In the genomic region with DNA sequence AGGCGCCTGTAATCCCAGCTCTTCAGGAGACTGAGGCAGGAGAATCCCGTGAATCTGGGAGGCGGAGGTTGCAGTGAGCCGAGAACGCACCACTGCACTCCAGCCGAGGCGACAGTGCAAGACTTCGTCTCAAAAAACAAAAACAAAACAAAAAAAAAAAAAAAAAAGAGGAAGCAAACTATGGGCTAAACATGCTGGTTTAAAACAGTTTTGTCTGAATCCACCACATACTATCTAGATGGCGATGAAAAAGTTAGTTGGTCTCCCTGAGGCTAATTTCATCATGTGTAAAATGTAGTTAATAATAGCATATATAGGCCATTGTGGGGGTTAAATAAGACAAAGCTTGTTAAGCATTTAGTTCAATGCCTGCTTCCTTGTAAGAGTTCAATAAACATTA, we compare ENCODE assay signal across 1 cellular context.
TF ChIP-seq lines count a peak whose summit lies in the region.

No MANE protein-coding gene starts in this region.

TF ChIP-seq in GM12878, 131 proteins besides CTCF, POLR2A, EP300 and RAD21 (continued from another document):
- no peak for TF ChIP-seq NR2C1 (IDR thresholded peaks at IDR 0.05)
- TF ChIP-seq ATF7 (IDR thresholded peaks at IDR 0.05; ENCODE audit: low read depth) = no peak
- no peak for TF ChIP-seq IRF3 (IDR thresholded peaks at IDR 0.05)
